Comparison of ENCODE assay signal across 9 cellular contexts in genomic region chr17:19384723-19385391, GRCh38. TPM values are rescaled to one million over a fixed set of nuclear protein-coding genes. Genes with fewer than 3 reads are reported as not detected.
A peak's percentile ranks its signal among the peaks of the same experiment; 100 is the strongest.
DNase-seq lines count a peak whose midpoint lies in the region; ATAC-seq and TF ChIP-seq lines count a peak whose summit lies in the region.
"Had no signal": no experiment of that assay in that cellular context is flagged by ENCODE, and none has a peak within 500 bp of the region (broad histone marks: within the 10 kb centered on the region; RNA-seq: fewer than 3 reads in every experiment).

No MANE protein-coding gene starts in this region.

- H3K9me3 Mint-ChIP-seq in brain, result no peaks in the 10 kb centered on the region
- H3K9me3 Mint-ChIP-seq: CD4-positive, CD25-positive, alpha-beta regulatory T cell had no signal

- WGBS in tibial nerve, 2 donors, result 28 to 40% methylated on average over 14 to 15 of the region's 16 CpGs

- H3K27ac Mint-ChIP-seq in brain, result peak overlapping the region; percentile 89 to 96 (median 95)

- peaks cover 2 to 48% (median 30%) of the 10 kb centered on the region in 3 donors for H3K36me3 ChIP-seq in tibial nerve

- H3K27ac ChIP-seq in tibial nerve, result peak overlapping the region; percentile 83 to 97 (median 96)

- TF ChIP-seq CTCF in brain (conservative IDR thresholded peaks at IDR 0.05), result no peak
- TF ChIP-seq CTCF in tibial nerve (IDR thresholded peaks at IDR 0.05), result peak in 1 of 5 experiments; percentile 5

- ATAC-seq in left lobe of liver (peak; percentile 26), GM19035 (IDR thresholded peaks at IDR 0.05; ENCODE audit: unreplicated experiment) (no peak)

- no peaks in the 10 kb centered on the region for H3K27me3 Mint-ChIP-seq in brain
- H3K27me3 Mint-ChIP-seq: CD4-positive, CD25-positive, alpha-beta regulatory T cell had no signal

- H3K4me3 ChIP-seq in tibial nerve, result peak overlapping the region in 1 of 4 donors; percentile 6

- peaks cover 3 to 97% (median 56%) of the 10 kb centered on the region in 4 donors for H3K4me1 ChIP-seq in tibial nerve

- H3K27me3 ChIP-seq in tibial nerve, result no peaks in the 10 kb centered on the region

- H3K4me1 Mint-ChIP-seq in brain, result peaks cover 82% of the 10 kb centered on the region

- TF ChIP-seq POLR2A in tibial nerve (IDR thresholded peaks at IDR 0.05), result peak in 1 of 2 donors; percentile 27

- peak; percentile 29 to 90 for TF ChIP-seq EP300 in tibial nerve (IDR thresholded peaks at IDR 0.05)

- peak; percentile 78 for DNase-seq in NCI-H2029 (lab: John Stamatoyannopoulos, UW)
- no peak for DNase-seq in NCI-H2029 treated with DMSO at 0.1 percent for 48 hours (lab: John Stamatoyannopoulos, UW)
- DNase-seq in left lobe of liver (ENCODE audit: low spot score), result no peak
- peak; percentile 92 to 94 for DNase-seq in tibial nerve (ENCODE audit: low spot score in 2 of 2)
- no peak for DNase-seq in SW 1271 (lab: John Stamatoyannopoulos, UW)
- no peak for DNase-seq in D341Med (ENCODE audit: low spot score)
- DNase-seq: CD4-positive, CD25-positive, alpha-beta regulatory T cell had no signal

- H3K9me3 ChIP-seq in tibial nerve, result no peaks in the 10 kb centered on the region

- H3K4me3 Mint-ChIP-seq in brain, result peak overlapping the region; percentile 30 to 86 (median 77)

- H3K36me3 Mint-ChIP-seq in brain, result peaks cover 44% of the 10 kb centered on the region

RNA-seq across cellular contexts. Expression of gene MFAP4, which starts 2.1 kb away (rescaled TPM):
- 30.0 TPM for polyA plus RNA-seq in brain (ENCODE audit: insufficient read depth, low read depth, low replicate concordance)
- total RNA-seq in left lobe of liver (2.8 TPM), tibial nerve (100 to 1,000 TPM in 1 of 4 donors, 10 to 100 TPM in 3; 30.6 to 131 (median 53.4) TPM)
- total RNA-seq: CD4-positive, CD25-positive, alpha-beta regulatory T cell had no signal
- polyA plus RNA-seq: CD4-positive, CD25-positive, alpha-beta regulatory T cell had no signal

RNA-seq across cellular contexts. Expression of gene MAPK7, which starts 6.6 kb away (rescaled TPM):
- 38.3 TPM for polyA plus RNA-seq in brain (ENCODE audit: insufficient read depth, low read depth, low replicate concordance)
- 7.7 TPM for total RNA-seq in left lobe of liver
- total RNA-seq in tibial nerve, result 10 to 100 TPM; 29.5 to 62.4 (median 39.3) TPM

RNA-seq across cellular contexts. Expression of gene B9D1, which starts 22.3 kb away (rescaled TPM):
- 46.8 TPM for polyA plus RNA-seq in brain (ENCODE audit: insufficient read depth, low read depth, low replicate concordance)
- 3.0 TPM for total RNA-seq in left lobe of liver
- 10 to 100 TPM; 21.6 to 65.4 (median 43.4) TPM for total RNA-seq in tibial nerve

RNA-seq across cellular contexts. Expression of gene RNF112, which starts 26.2 kb away (rescaled TPM):
- polyA plus RNA-seq in brain (ENCODE audit: insufficient read depth, low read depth, low replicate concordance), result 14.3 TPM
- total RNA-seq in left lobe of liver, result 0.45 TPM
- total RNA-seq in tibial nerve, result 1 to 10 TPM in 3 of 4 donors, under 1 TPM in 1; 0.44 to 2.5 (median 1.8) TPM
- polyA plus RNA-seq: CD4-positive, CD25-positive, alpha-beta regulatory T cell had no signal

Comparison
In these comparisons a context has a peak if more than half of its experiments do, and no peak if none do; other contexts are left out.
1. DNase-seq: peak in NCI-H2029 (single experiment) and tibial nerve (2 of 2); none in NCI-H2029 treated with DMSO at 0.1 percent for 48 hours (single experiment), left lobe of liver (single experiment), SW 1271 (0 of 2) and D341Med (single experiment).